20 cellular contexts compared by ENCODE assay signal in the genomic region with DNA sequence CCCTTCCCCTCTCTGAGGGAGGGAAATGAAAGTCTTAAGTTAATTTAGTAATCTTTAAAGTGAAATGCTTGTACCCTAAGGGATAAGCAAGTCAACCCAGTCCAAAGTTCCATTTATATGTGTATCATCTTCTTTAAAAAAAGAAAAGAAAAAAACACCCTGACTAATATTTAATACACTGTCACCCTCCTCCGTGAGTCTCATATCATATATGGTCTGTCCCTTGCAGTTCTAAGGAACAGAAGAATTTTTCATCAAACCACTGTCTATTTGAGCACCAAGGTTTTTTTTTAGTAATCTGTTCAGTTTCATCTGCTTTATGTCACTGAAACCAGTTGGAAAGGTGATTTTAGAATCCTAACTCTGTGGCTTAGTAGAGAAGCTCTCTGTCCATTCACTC. TPM values are rescaled to one million over a fixed set of nuclear protein-coding genes. Genes with fewer than 3 reads are reported as not detected.
A peak's percentile ranks its signal among the peaks of the same experiment; 100 is the strongest.
DNase-seq lines count a peak whose midpoint lies in the region; ATAC-seq, FAIRE-seq and TF ChIP-seq lines count a peak whose summit lies in the region.
"Had no signal": no experiment of that assay in that cellular context is flagged by ENCODE, and none has a peak within 500 bp of the region (broad histone marks: within the 10 kb centered on the region; RNA-seq: fewer than 3 reads in every experiment).

No MANE protein-coding gene starts in this region.

- H3K27me3 ChIP-seq in spleen (replicated peaks in 1 of 7) (no peaks in the 10 kb centered on the region), WERI-Rb-1 (ENCODE audit: insufficient read depth, low read depth, severe bottlenecking) (no peaks in the 10 kb centered on the region)
- H3K27me3 ChIP-seq: ovary, SJSA1, vagina had no signal

- no peak for TF ChIP-seq POLR2A in spleen (IDR thresholded peaks at IDR 0.05)

- H3K36me3 Mint-ChIP-seq in activated naive CD4-positive, alpha-beta T cell treated with anti-CD3 and anti-CD28 coated beads, Interleukin-2, amount 50 U/mL, for 72 hours = peaks cover 16 to 27% of the 10 kb centered on the region in 2 donors
- peaks cover 68% of the 10 kb centered on the region for H3K36me3 Mint-ChIP-seq in activated CD8-positive, alpha-beta T cell treated with anti-CD3 and anti-CD28 coated beads for 36 hours (ENCODE audit: low read depth)

- FAIRE-seq in GM19239 (lab: Jason Lieb, UNC) = peak; percentile 72

- H3K36me3 ChIP-seq in spleen (peaks cover 4 to 89% (median 43%) of the 10 kb centered on the region in 6 donors), WERI-Rb-1 (peaks cover 7% of the 10 kb centered on the region)
- H3K36me3 ChIP-seq: ovary had no signal

- intact Hi-C loops in activated CD8-positive, alpha-beta T cell treated with anti-CD3 and anti-CD28 coated beads for 36 hours (cut with micrococcal nuclease) = loop anchor here (5.0 kb wide), 1 partner anchor 47 kb away; no protein-coding TSS in a partner anchor
- intact Hi-C loops in spleen (cut with DNase I; ENCODE audit: low total_unique reads) = no loop called here

- no peaks in the 10 kb centered on the region for H3K27me3 Mint-ChIP-seq in activated CD8-positive, alpha-beta T cell treated with anti-CD3 and anti-CD28 coated beads for 36 hours

- H3K27ac ChIP-seq in spleen = peak overlapping the region in 6 of 8 donors; percentile 43 to 95 (median 83)
- H3K27ac ChIP-seq in WERI-Rb-1 = no peak overlapping the region
- H3K27ac ChIP-seq: ovary, PC-9, SJSA1, vagina had no signal

- POLR2A ChIA-PET in activated CD8-positive, alpha-beta T cell treated with anti-CD3 and anti-CD28 coated beads for 36 hours (lab: Charles Lee) = interaction anchor here (1.1 to 2.6 kb wide), 3 partner anchors 13 to 18 kb away, joined by 3 to 18 read pairs (median 3); no protein-coding TSS in a partner anchor

- DNase-seq in activated naive CD4-positive, alpha-beta T cell treated with anti-CD3 and anti-CD28 coated beads, Interleukin-2, amount 50 U/mL, for 72 hours (ENCODE audit: low spot score in 2 of 2) = no peak
- no peak for DNase-seq in activated naive CD4-positive, alpha-beta T cell (lab: John Stamatoyannopoulos, UW)
- DNase-seq in GM19239 (ENCODE audit: insufficient read length, low spot score) (no peak), spleen (no peak), WERI-Rb-1 (no peak)
- DNase-seq in activated CD8-positive, alpha-beta T cell treated with anti-CD3 and anti-CD28 coated beads for 36 hours = no peak
- DNase-seq: activated effector memory CD4-positive, alpha-beta T cell treated with anti-CD3 and anti-CD28 coated beads, Interleukin-2, amount 50 U/mL, for 16 hours; endodermal cell; islet precursor cell; NCI-H1105 treated with DMSO at 0.1 percent for 48 hours; NCI-H748 treated with DMSO at 0.1 percent for 48 hours; ovary; PC-9; stimulated activated CD4-positive, alpha-beta T cell treated with anti-CD3 and anti-CD28 coated beads, Interleukin-2, amount 100 ng/mL, for 24 hours; substantia nigra had no signal

- peak; percentile 46 to 56 for ATAC-seq in activated naive CD4-positive, alpha-beta T cell treated with anti-CD3 and anti-CD28 coated beads, Interleukin-2, amount 50 U/mL, for 72 hours
- no peak for ATAC-seq in activated CD8-positive, alpha-beta T cell treated with anti-CD3 and anti-CD28 coated beads for 36 hours
- ATAC-seq in HG03175 (IDR thresholded peaks at IDR 0.05; ENCODE audit: unreplicated experiment) (no peak), GM21381 (IDR thresholded peaks at IDR 0.05; ENCODE audit: unreplicated experiment) (no peak)
- ATAC-seq: sciatic nerve had no signal

- TF ChIP-seq CTCF in activated CD8-positive, alpha-beta T cell treated with anti-CD3 and anti-CD28 coated beads for 36 hours (IDR thresholded peaks at IDR 0.05) = no peak
- TF ChIP-seq CTCF in spleen (IDR thresholded peaks at IDR 0.05 in 8 of 11, conservative IDR thresholded peaks at IDR 0.05 in 3 of 11) (no peak), WERI-Rb-1 (IDR thresholded peaks at IDR 0.05; ENCODE audit: low read depth, low read length) (no peak)

- peaks cover 95% of the 10 kb centered on the region for H3K4me1 Mint-ChIP-seq in activated CD8-positive, alpha-beta T cell treated with anti-CD3 and anti-CD28 coated beads for 36 hours (ENCODE audit: low read depth)

- WGBS in spleen, 5 donors = 73 to 85% (median 75%) methylated on average over 1 of the region's 1 CpG

- no peak overlapping the region for H3K4me3 ChIP-seq in spleen
- H3K4me3 ChIP-seq in WERI-Rb-1 (ENCODE audit: low read depth, low read length) = no peak overlapping the region
- H3K4me3 ChIP-seq: ovary, PC-9, SJSA1, vagina had no signal

- H3K4me1 ChIP-seq in spleen = peaks cover 73 to 100% (median 98%) of the 10 kb centered on the region in 6 donors

- no peak overlapping the region for H3K4me3 Mint-ChIP-seq in activated CD8-positive, alpha-beta T cell treated with anti-CD3 and anti-CD28 coated beads for 36 hours
- H3K4me3 Mint-ChIP-seq: endodermal cell had no signal

- H3K9me3 Mint-ChIP-seq in activated naive CD4-positive, alpha-beta T cell treated with anti-CD3 and anti-CD28 coated beads, Interleukin-2, amount 50 U/mL, for 72 hours = no peaks in the 10 kb centered on the region
- H3K9me3 Mint-ChIP-seq in activated CD8-positive, alpha-beta T cell treated with anti-CD3 and anti-CD28 coated beads for 36 hours = no peaks in the 10 kb centered on the region

- H3K9me3 ChIP-seq in spleen (no peaks in the 10 kb centered on the region), WERI-Rb-1 (ENCODE audit: severe bottlenecking) (no peaks in the 10 kb centered on the region)
- H3K9me3 ChIP-seq: ovary, SJSA1, vagina had no signal

- CTCF ChIA-PET in activated CD8-positive, alpha-beta T cell treated with anti-CD3 and anti-CD28 coated beads for 36 hours (lab: Charles Lee) = interaction anchor here (1.0 to 3.1 kb wide), 6 partner anchors 9 to 173 kb away, joined by 3 to 16 read pairs (median 4); no protein-coding TSS in a partner anchor

- H3K27ac Mint-ChIP-seq in activated naive CD4-positive, alpha-beta T cell treated with anti-CD3 and anti-CD28 coated beads, Interleukin-2, amount 50 U/mL, for 72 hours = peak overlapping the region; percentile 32 to 71
- H3K27ac Mint-ChIP-seq in activated CD8-positive, alpha-beta T cell treated with anti-CD3 and anti-CD28 coated beads for 36 hours = peak overlapping the region; percentile 85
- H3K27ac Mint-ChIP-seq: endodermal cell had no signal

RNA-seq across cellular contexts. Expression of a gene that starts 15.2 kb away (rescaled TPM):
- total RNA-seq in activated naive CD4-positive, alpha-beta T cell treated with anti-CD3 and anti-CD28 coated beads, Interleukin-2, amount 50 U/mL, for 72 hours = 100 to 1,000 TPM; 221 to 276 TPM
- total RNA-seq in activated CD8-positive, alpha-beta T cell treated with anti-CD3 and anti-CD28 coated beads for 36 hours = 100 to 1,000 TPM; 222 TPM
- 100 to 1,000 TPM; 179 to 260 (median 218) TPM for total RNA-seq in spleen
- polyA plus RNA-seq in spleen = 100 to 1,000 TPM in 1 of 3 donors, 10 to 100 TPM in 2; 67.7 to 149 (median 95.9) TPM

RNA-seq across cellular contexts. Expression of a gene that starts 45.2 kb away (rescaled TPM):
- total RNA-seq in activated naive CD4-positive, alpha-beta T cell treated with anti-CD3 and anti-CD28 coated beads, Interleukin-2, amount 50 U/mL, for 72 hours = under 1 TPM in 1 of 2 donors, not detected in 1; 0.23 TPM
- total RNA-seq in activated CD8-positive, alpha-beta T cell treated with anti-CD3 and anti-CD28 coated beads for 36 hours = not detected
- total RNA-seq in spleen = 100 to 1,000 TPM in 6 of 7 donors, 10 to 100 TPM in 1; 78.7 to 886 (median 416) TPM
- polyA plus RNA-seq in spleen = 100 to 1,000 TPM; 158 to 261 (median 256) TPM

Comparison
In these comparisons a context has a peak if more than half of its experiments do, and no peak if none do; other contexts are left out.
1. ATAC-seq: peak in activated naive CD4-positive, alpha-beta T cell treated with anti-CD3 and anti-CD28 coated beads, Interleukin-2, amount 50 U/mL, for 72 hours (2 of 2); none in activated CD8-positive, alpha-beta T cell treated with anti-CD3 and anti-CD28 coated beads for 36 hours (single experiment), HG03175 (single experiment) and GM21381 (single experiment).
2. RNA of a gene that starts 45.2 kb away (total RNA-seq): 78.7 to 886 TPM in spleen; 0.23 TPM in activated naive CD4-positive, alpha-beta T cell treated with anti-CD3 and anti-CD28 coated beads, Interleukin-2, amount 50 U/mL, for 72 hours and not detected in activated CD8-positive, alpha-beta T cell treated with anti-CD3 and anti-CD28 coated beads for 36 hours; every median in the first group is over 10 times any median in the second.